Comparison of ENCODE assay signal across 20 cellular contexts in the genomic region with DNA sequence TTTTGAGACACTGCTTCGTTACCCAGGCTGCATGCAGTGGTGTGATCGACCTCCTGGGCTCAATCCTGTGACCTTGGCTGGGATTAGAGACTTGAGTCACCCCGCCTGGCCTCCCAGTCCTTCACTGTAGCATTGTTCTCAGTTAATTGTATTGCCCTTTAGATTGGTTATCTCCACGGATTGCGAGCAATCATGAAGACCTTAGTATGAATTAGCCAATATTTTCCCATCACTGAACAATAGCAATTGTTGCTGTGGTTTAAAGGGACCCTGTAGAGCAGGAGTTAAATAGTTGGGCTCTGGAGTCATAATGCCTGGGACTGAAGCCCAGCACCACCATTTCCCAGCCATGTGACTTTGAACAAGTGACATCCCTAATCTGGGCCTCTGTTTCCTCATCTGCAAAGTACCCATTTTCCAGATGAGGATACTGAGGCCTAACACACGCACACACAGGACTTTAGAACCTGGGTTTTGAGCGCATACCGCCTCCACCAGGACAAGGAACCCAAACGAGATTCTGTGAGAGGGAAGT. TPM values are rescaled to one million over a fixed set of nuclear protein-coding genes. Genes with fewer than 3 reads are reported as not detected.
A peak's percentile ranks its signal among the peaks of the same experiment; 100 is the strongest.
DNase-seq lines count a peak whose midpoint lies in the region; ATAC-seq and TF ChIP-seq lines count a peak whose summit lies in the region.
"Had no signal": no experiment of that assay in that cellular context is flagged by ENCODE, and none has a peak within 500 bp of the region (broad histone marks: within the 10 kb centered on the region; RNA-seq: fewer than 3 reads in every experiment).

No MANE protein-coding gene starts in this region.

- H3K4me1 Mint-ChIP-seq in mesothelial cell of epicardium, result peaks cover 36% of the 10 kb centered on the region

- no peak for ATAC-seq in left ventricle myocardium superior
- ATAC-seq: activated naive CD8-positive, alpha-beta T cell treated with anti-CD3 and anti-CD28 coated beads, Interleukin-2, amount 50 U/mL, for 24 hours had no signal

- H3K27me3 ChIP-seq in left ventricle myocardium inferior (ENCODE audit: low read depth), result no peaks in the 10 kb centered on the region
- H3K27me3 ChIP-seq in rectal smooth muscle tissue (ENCODE audit: control insufficient read depth, insufficient read depth, low read length), result no peaks in the 10 kb centered on the region
- H3K27me3 ChIP-seq in vagina, result no peaks in the 10 kb centered on the region

- peaks cover 87% of the 10 kb centered on the region for H3K4me1 ChIP-seq in left ventricle myocardium inferior
- peaks cover 16% of the 10 kb centered on the region for H3K4me1 ChIP-seq in rectal smooth muscle tissue (ENCODE audit: control insufficient read depth, insufficient read depth, low read length)
- H3K4me1 ChIP-seq in vagina, result peaks cover 24% of the 10 kb centered on the region

- TF ChIP-seq POLR2A in vagina (IDR thresholded peaks at IDR 0.05), result no peak

- no peak overlapping the region for H3K27ac Mint-ChIP-seq in mesothelial cell of epicardium
- H3K27ac Mint-ChIP-seq: activated naive CD8-positive, alpha-beta T cell treated with anti-CD3 and anti-CD28 coated beads, Interleukin-2, amount 50 U/mL, for 24 hours had no signal

- H3K9ac ChIP-seq in rectal smooth muscle tissue (ENCODE audit: low read length), result no peak overlapping the region

- H3K9me3 Mint-ChIP-seq in mesothelial cell of epicardium, result no peaks in the 10 kb centered on the region
- H3K9me3 Mint-ChIP-seq: activated naive CD8-positive, alpha-beta T cell treated with anti-CD3 and anti-CD28 coated beads, Interleukin-2, amount 50 U/mL, for 24 hours; dendritic cell treated with granulocyte-macrophage colony-stimulating factor and Interleukin-4, amounts not matched to agents 40 ng/mL and 50 ng/mL, for 4 days had no signal

- H3K27ac ChIP-seq in left ventricle myocardium inferior (replicated peaks) (peak overlapping the region; percentile 95), rectal smooth muscle tissue (ENCODE audit: low read depth, low read length) (peak overlapping the region; percentile 11), vagina (peak overlapping the region; percentile 47)

- no peak overlapping the region for H3K4me3 Mint-ChIP-seq in mesothelial cell of epicardium
- H3K4me3 Mint-ChIP-seq: activated naive CD8-positive, alpha-beta T cell treated with anti-CD3 and anti-CD28 coated beads, Interleukin-2, amount 50 U/mL, for 24 hours; dendritic cell treated with granulocyte-macrophage colony-stimulating factor and Interleukin-4, amounts not matched to agents 40 ng/mL and 50 ng/mL, for 4 days had no signal

- DNase-seq in left ventricle myocardium inferior, result no peak
- DNase-seq in left ventricle myocardium superior, result no peak
- DNase-seq in fibroblast of peridontal ligament (ENCODE audit: extremely low read depth), result peak; percentile 42
- no peak for DNase-seq in vagina (ENCODE audit: extremely low spot score in 2 of 2)
- no peak for DNase-seq in NCI-H1417 treated with DMSO at 0.1 percent for 48 hours (lab: John Stamatoyannopoulos, UW)
- no peak for DNase-seq in mesenteric fat pad (ENCODE audit: low spot score)
- DNase-seq in mesothelial cell of epicardium (ENCODE audit: low spot score in 2 of 2, unreplicated experiment in 2 of 2), result no peak
- DNase-seq: activated CD4-positive, alpha-beta T cell treated with anti-CD3 and anti-CD28 coated beads for 48 hours; activated naive CD8-positive, alpha-beta T cell treated with anti-CD3 and anti-CD28 coated beads, Interleukin-2, amount 50 U/mL, for 24 hours; activated T-cell treated with anti-CD3 and anti-CD28 coated beads, Interleukin-2, amount 50 U/mL, for 48 hours; foreskin fibroblast; NCI-H2081 treated with DMSO at 0.1 percent for 48 hours; NCI-H774; posterior cingulate gyrus; stimulated activated CD4-positive, alpha-beta T cell treated with anti-CD3 and anti-CD28 coated beads, Interleukin-2, amount 100 ng/mL, for 48 hours; T-helper 2 cell had no signal

- H3K4me3 ChIP-seq in left ventricle myocardium inferior, result no peak overlapping the region
- H3K4me3 ChIP-seq in rectal smooth muscle tissue (ENCODE audit: low read length), result no peak overlapping the region
- H3K4me3 ChIP-seq in vagina, result no peak overlapping the region

- TF ChIP-seq CTCF in left ventricle myocardium inferior (IDR thresholded peaks at IDR 0.05; ENCODE audit: borderline replicate concordance) (no peak), vagina (IDR thresholded peaks at IDR 0.05) (no peak), mesothelial cell of epicardium (IDR thresholded peaks at IDR 0.05; ENCODE audit: unreplicated experiment) (no peak)

- no peaks in the 10 kb centered on the region for H3K36me3 Mint-ChIP-seq in mesothelial cell of epicardium

- peaks cover 4% of the 10 kb centered on the region for H3K27me3 Mint-ChIP-seq in mesothelial cell of epicardium (ENCODE audit: low read depth)

- intact Hi-C loops in left ventricle myocardium inferior (cut with micrococcal nuclease), result no loop called here
- intact Hi-C loops in left ventricle myocardium superior (cut with micrococcal nuclease), result no loop called here
- intact Hi-C loops in vagina (cut with DNase I), result loop anchor here (5.0 kb wide), 1 partner anchor 74 kb away; no protein-coding TSS in a partner anchor

- H3K36me3 ChIP-seq in left ventricle myocardium inferior, result no peaks in the 10 kb centered on the region
- H3K36me3 ChIP-seq in rectal smooth muscle tissue (ENCODE audit: control insufficient read depth, insufficient read depth, low read length), result no peaks in the 10 kb centered on the region
- H3K36me3 ChIP-seq in vagina, result no peaks in the 10 kb centered on the region

- H3K9me3 ChIP-seq in left ventricle myocardium inferior (replicated peaks), result no peaks in the 10 kb centered on the region
- no peaks in the 10 kb centered on the region for H3K9me3 ChIP-seq in vagina
- H3K9me3 ChIP-seq: Caco-2 had no signal

RNA-seq across cellular contexts. Expression of a gene that starts 8.4 kb away (rescaled TPM):
- total RNA-seq in left ventricle myocardium inferior (33.3 TPM), left ventricle myocardium superior (27.6 TPM), vagina (86.9 TPM), mesenteric fat pad (193 TPM), mesothelial cell of epicardium (13.6 to 14.8 TPM (median 13.8 TPM) in 3 replicates)
- total RNA-seq: M059J had no signal

RNA-seq across cellular contexts. Expression of a gene that starts 16.6 kb away (rescaled TPM):
- total RNA-seq in left ventricle myocardium inferior (6.8 TPM), left ventricle myocardium superior (9.9 TPM), vagina (174 TPM), mesenteric fat pad (13.8 TPM), mesothelial cell of epicardium (277 to 312 TPM (median 299 TPM) in 3 replicates)

RNA-seq across cellular contexts. Expression of a gene that starts 23.8 kb away (rescaled TPM):
- total RNA-seq in left ventricle myocardium inferior (0.49 TPM), left ventricle myocardium superior (0.40 TPM), vagina (not detected), mesenteric fat pad (not detected), mesothelial cell of epicardium (3.9 to 4.2 TPM (median 4.0 TPM) in 3 replicates)

RNA-seq across cellular contexts. Expression of a gene that starts 56.2 kb away (rescaled TPM):
- total RNA-seq in left ventricle myocardium inferior, result 1.6 TPM
- total RNA-seq in left ventricle myocardium superior, result 1.5 TPM
- total RNA-seq in vagina, result 96.5 TPM
- total RNA-seq in mesenteric fat pad, result 2.2 TPM
- 4.2 to 5.9 TPM (median 4.6 TPM) in 3 replicates for total RNA-seq in mesothelial cell of epicardium
- total RNA-seq: M059J had no signal

Comparison
In these comparisons a context has a peak if more than half of its experiments do, and no peak if none do; other contexts are left out.
1. H3K27ac ChIP-seq: peak in every context shown above with its lines; median percentile 95 in left ventricle myocardium inferior; 47 in vagina; 11 in rectal smooth muscle tissue.
2. RNA of a gene that starts 16.6 kb away (total RNA-seq): 277 to 312 TPM in mesothelial cell of epicardium and 174 TPM in vagina (single experiment); 13.8 TPM in mesenteric fat pad (single experiment), 9.9 TPM in left ventricle myocardium superior (single experiment) and 6.8 TPM in left ventricle myocardium inferior (single experiment); every median in the first group is over 10 times any median in the second.